In the genomic region with DNA sequence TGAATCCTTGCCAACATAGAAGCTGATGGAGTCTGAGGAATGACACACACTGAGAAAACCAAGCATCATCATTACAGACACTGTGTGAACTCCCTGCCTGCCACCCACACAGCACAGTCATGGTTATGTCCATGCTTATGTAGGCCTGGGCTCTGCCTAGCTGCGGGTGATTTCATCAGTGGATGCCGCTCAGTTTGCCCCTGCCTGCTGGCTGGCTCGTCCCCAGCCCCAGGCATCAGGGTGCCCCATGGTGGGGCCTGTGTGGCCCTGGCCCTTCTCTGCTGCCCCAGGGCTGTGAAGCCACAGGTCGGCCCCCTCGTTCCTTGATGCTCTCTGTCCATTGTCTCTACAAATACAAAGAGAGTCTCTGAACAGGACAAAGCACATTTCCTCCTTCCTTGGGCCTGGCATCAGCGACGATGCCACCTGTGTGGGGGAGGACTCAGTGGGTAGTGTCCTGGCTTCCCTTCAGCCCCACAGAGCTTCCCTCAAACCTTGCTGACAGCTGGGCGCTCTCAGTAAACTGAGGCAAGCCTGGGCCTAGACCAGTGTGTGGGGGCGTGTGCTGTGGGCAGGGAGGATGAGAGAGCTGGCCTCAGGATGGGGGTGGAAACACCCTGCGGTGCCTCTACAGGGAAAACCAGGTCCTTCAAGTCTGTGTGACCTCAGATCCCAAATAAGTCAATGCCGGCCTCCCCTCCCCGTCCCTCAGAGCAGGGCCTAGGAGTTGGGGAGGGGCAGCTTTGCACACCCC, we compare ENCODE assay signal across 15 cellular contexts. TPM values are rescaled to one million over a fixed set of nuclear protein-coding genes. Genes with fewer than 3 reads are reported as not detected.
DNase-seq lines count a peak whose midpoint lies in the region; TF ChIP-seq lines count a peak whose summit lies in the region.
"Had no signal": no experiment of that assay in that cellular context is flagged by ENCODE, and none has a peak within 500 bp of the region (broad histone marks: within the 10 kb centered on the region; RNA-seq: fewer than 3 reads in every experiment).

No MANE protein-coding gene starts in this region.

- H4K20me1 ChIP-seq in Karpas-422 (ENCODE audit: insufficient read depth, low read depth, low read length): no peaks in the 10 kb centered on the region

- no peaks in the 10 kb centered on the region for H3K79me2 ChIP-seq in Karpas-422 (ENCODE audit: low read length)

- no peak overlapping the region for H3K9ac ChIP-seq in Karpas-422 (ENCODE audit: low read length)

- no peaks in the 10 kb centered on the region for H3K9me2 ChIP-seq in Karpas-422 (replicated peaks; ENCODE audit: insufficient read depth, low read length)

- TF ChIP-seq CTCF in right atrium auricular region (IDR thresholded peaks at IDR 0.05) (no peak), left ventricle myocardium inferior (IDR thresholded peaks at IDR 0.05; ENCODE audit: borderline replicate concordance) (no peak), cardiac fibroblast (IDR thresholded peaks at IDR 0.05; ENCODE audit: low read depth, low read length) (no peak)

- no peaks in the 10 kb centered on the region for H3K9me3 ChIP-seq in right atrium auricular region
- no peaks in the 10 kb centered on the region for H3K9me3 ChIP-seq in left ventricle myocardium inferior (replicated peaks)
- H3K9me3 ChIP-seq in Karpas-422 (ENCODE audit: low read length): no peaks in the 10 kb centered on the region
- H3K9me3 ChIP-seq: upper lobe of right lung had no signal

- peak overlapping the region in 1 of 2 donors; percentile 7 for H3K27ac ChIP-seq in right atrium auricular region
- H3K27ac ChIP-seq in left ventricle myocardium inferior (replicated peaks): no peak overlapping the region
- no peak overlapping the region for H3K27ac ChIP-seq in Karpas-422 (ENCODE audit: low read length)
- H3K27ac ChIP-seq: HL-60, upper lobe of right lung had no signal

- intact Hi-C loops in left ventricle myocardium inferior (cut with micrococcal nuclease): no loop called here

- H3K36me3 ChIP-seq in right atrium auricular region (no peaks in the 10 kb centered on the region), left ventricle myocardium inferior (no peaks in the 10 kb centered on the region), Karpas-422 (ENCODE audit: insufficient read depth, low read length) (no peaks in the 10 kb centered on the region)
- H3K36me3 ChIP-seq: upper lobe of right lung had no signal

- DNase-seq in right atrium auricular region (ENCODE audit: low spot score) (peak; percentile 56), left ventricle myocardium inferior (no peak), cardiac fibroblast (ENCODE audit: low read depth in 2 of 2) (peak; percentile 65 to 70), non-pigmented ciliary epithelial cell (ENCODE audit: low read depth) (peak; percentile 34), Karpas-422 (no peak), NCI-H524 (lab: John Stamatoyannopoulos, UW) (no peak), NCI-H2081 treated with DMSO at 0.1 percent for 48 hours (lab: John Stamatoyannopoulos, UW) (no peak), nucleus accumbens (lab: John Stamatoyannopoulos, UW) (no peak)
- DNase-seq: glutamatergic neuron; GOT3; NCI-H2029 treated with DMSO at 0.1 percent for 48 hours; NK-92 treated with Interleukin-12 subunit alpha and Interleukin-12 subunit beta, amount 100 ng/mL, for 24 hours; upper lobe of right lung had no signal

- H3K4me3 ChIP-seq in right atrium auricular region (no peak overlapping the region), left ventricle myocardium inferior (no peak overlapping the region), cardiac fibroblast (replicated peaks in 1 of 2; ENCODE audit: low read depth in 2 of 2, low read length in 2 of 2) (no peak overlapping the region), Karpas-422 (ENCODE audit: low read length) (no peak overlapping the region)
- H3K4me3 ChIP-seq: upper lobe of right lung had no signal

- H2AFZ ChIP-seq in Karpas-422 (ENCODE audit: low read length): no peak overlapping the region

- H3K4me1 ChIP-seq in right atrium auricular region (peaks cover 0 to 42% of the 10 kb centered on the region in 2 donors), left ventricle myocardium inferior (peaks cover 82% of the 10 kb centered on the region), Karpas-422 (ENCODE audit: low read length) (no peaks in the 10 kb centered on the region)

- no peaks in the 10 kb centered on the region for H3K27me3 ChIP-seq in right atrium auricular region
- H3K27me3 ChIP-seq in left ventricle myocardium inferior (ENCODE audit: low read depth): no peaks in the 10 kb centered on the region
- no peaks in the 10 kb centered on the region for H3K27me3 ChIP-seq in Karpas-422 (ENCODE audit: low read length)
- H3K27me3 ChIP-seq: upper lobe of right lung had no signal

- H3K4me2 ChIP-seq in Karpas-422 (ENCODE audit: low read depth, low read length, poor library complexity, severe bottlenecking): no peak overlapping the region

RNA-seq across cellular contexts. Expression of a gene that starts 20.0 kb away (rescaled TPM):
- total RNA-seq in right atrium auricular region: 10 to 100 TPM; 11.3 to 22.9 TPM
- total RNA-seq in left ventricle myocardium inferior: 22.8 TPM
- total RNA-seq in Karpas-422 (2014; rRNA removed; shearing (Covaris generic); ENCODE audit: low replicate concordance): not detected in 2 replicates
- total RNA-seq: natural killer cell treated with Interleukin-12 subunit alpha and Interleukin-12 subunit beta and Interleukin-15 and Interleukin-18, amount 100 ng/mL, for 72 hours had no signal

Comparison
In these comparisons a context has a peak if more than half of its experiments do, and no peak if none do; other contexts are left out.
1. DNase-seq: peak in right atrium auricular region (single experiment), cardiac fibroblast (2 of 2) and non-pigmented ciliary epithelial cell (single experiment); none in left ventricle myocardium inferior (single experiment), Karpas-422 (single experiment), NCI-H524 (0 of 2), NCI-H2081 treated with DMSO at 0.1 percent for 48 hours (single experiment) and nucleus accumbens (0 of 56).
2. RNA of a gene that starts 20.0 kb away (total RNA-seq): 11.3 to 22.9 TPM in right atrium auricular region and 22.8 TPM in left ventricle myocardium inferior (single experiment); not detected in Karpas-422; every median in the first group is over 10 times any median in the second.